ENCODE assay signal across 10 cellular contexts in genomic region chr2:105929506-105929905, GRCh38.
DNase-seq lines count a peak whose midpoint lies in the region; ATAC-seq lines count a peak whose summit lies in the region.
"Had no signal": no experiment of that assay in that cellular context is flagged by ENCODE, and none has a peak within 500 bp of the region (broad histone marks: within the 10 kb centered on the region; RNA-seq: fewer than 3 reads in every experiment).

No MANE protein-coding gene starts in this region.

- POLR2A ChIA-PET in activated CD4-positive, alpha-beta T cell treated with anti-CD3 and anti-CD28 coated beads, Interleukin-2, amount 10 ng/mL, durations not matched to agents 7 days and 5 days (lab: Charles Lee) = no interaction called here

- no peak for ATAC-seq in GM18517 (IDR thresholded peaks at IDR 0.05; ENCODE audit: unreplicated experiment)

- no peak overlapping the region for H3K4me3 Mint-ChIP-seq in activated CD4-positive, alpha-beta T cell treated with anti-CD3 and anti-CD28 coated beads, Interleukin-2, amount 10 ng/mL, durations not matched to agents 7 days and 5 days

- DNase-seq in NCI-H345 (lab: John Stamatoyannopoulos, UW) = peak; percentile 17
- DNase-seq in NCI-H345 treated with DMSO at 0.1 percent for 48 hours (lab: John Stamatoyannopoulos, UW; ENCODE audit: unreplicated experiment) = no peak
- peak; percentile 40 for DNase-seq in activated CD4-positive, alpha-beta T cell treated with anti-CD3 and anti-CD28 coated beads, Interleukin-2, amount 10 ng/mL, durations not matched to agents 7 days and 5 days
- peak; percentile 63 for DNase-seq in central memory CD4-positive, alpha-beta T cell
- peak in 4 of 6 experiments; percentile 19 to 77 (median 70) for DNase-seq in stimulated activated naive CD4-positive, alpha-beta T cell (lab: John Stamatoyannopoulos, UW)
- DNase-seq in NAMALWA (ENCODE audit: low spot score) = no peak
- no peak for DNase-seq in GM19240 (ENCODE audit: insufficient read length, low spot score)
- DNase-seq: IMR-90, ovary had no signal

- CTCF ChIA-PET in activated CD4-positive, alpha-beta T cell treated with anti-CD3 and anti-CD28 coated beads, Interleukin-2, amount 10 ng/mL, durations not matched to agents 7 days and 5 days (lab: Charles Lee) = interaction anchor here (0.9 kb wide), 2 partner anchors 16 to 340 kb away, joined by 3 to 4 read pairs; no protein-coding TSS in a partner anchor

- peak overlapping the region; percentile 78 for H3K27ac Mint-ChIP-seq in activated CD4-positive, alpha-beta T cell treated with anti-CD3 and anti-CD28 coated beads, Interleukin-2, amount 10 ng/mL, durations not matched to agents 7 days and 5 days

- peaks cover 52% of the 10 kb centered on the region for H3K4me1 Mint-ChIP-seq in activated CD4-positive, alpha-beta T cell treated with anti-CD3 and anti-CD28 coated beads, Interleukin-2, amount 10 ng/mL, durations not matched to agents 7 days and 5 days

- H3K9me3 Mint-ChIP-seq in activated CD4-positive, alpha-beta T cell treated with anti-CD3 and anti-CD28 coated beads, Interleukin-2, amount 10 ng/mL, durations not matched to agents 7 days and 5 days = peaks cover 18% of the 10 kb centered on the region

- H3K27me3 Mint-ChIP-seq in activated CD4-positive, alpha-beta T cell treated with anti-CD3 and anti-CD28 coated beads, Interleukin-2, amount 10 ng/mL, durations not matched to agents 7 days and 5 days = no peaks in the 10 kb centered on the region

- H3K36me3 Mint-ChIP-seq in activated CD4-positive, alpha-beta T cell treated with anti-CD3 and anti-CD28 coated beads, Interleukin-2, amount 10 ng/mL, durations not matched to agents 7 days and 5 days (ENCODE audit: low read depth) = peaks cover 17% of the 10 kb centered on the region

Comparison
In these comparisons a context has a peak if more than half of its experiments do, and no peak if none do; other contexts are left out.
1. DNase-seq: peak in NCI-H345 (single experiment), activated CD4-positive, alpha-beta T cell treated with anti-CD3 and anti-CD28 coated beads, Interleukin-2, amount 10 ng/mL, durations not matched to agents 7 days and 5 days (single experiment), central memory CD4-positive, alpha-beta T cell (single experiment) and stimulated activated naive CD4-positive, alpha-beta T cell (4 of 6); none in NCI-H345 treated with DMSO at 0.1 percent for 48 hours (single experiment), NAMALWA (single experiment) and GM19240 (single experiment).